1 cellular context compared by ENCODE assay signal in the genomic region with DNA sequence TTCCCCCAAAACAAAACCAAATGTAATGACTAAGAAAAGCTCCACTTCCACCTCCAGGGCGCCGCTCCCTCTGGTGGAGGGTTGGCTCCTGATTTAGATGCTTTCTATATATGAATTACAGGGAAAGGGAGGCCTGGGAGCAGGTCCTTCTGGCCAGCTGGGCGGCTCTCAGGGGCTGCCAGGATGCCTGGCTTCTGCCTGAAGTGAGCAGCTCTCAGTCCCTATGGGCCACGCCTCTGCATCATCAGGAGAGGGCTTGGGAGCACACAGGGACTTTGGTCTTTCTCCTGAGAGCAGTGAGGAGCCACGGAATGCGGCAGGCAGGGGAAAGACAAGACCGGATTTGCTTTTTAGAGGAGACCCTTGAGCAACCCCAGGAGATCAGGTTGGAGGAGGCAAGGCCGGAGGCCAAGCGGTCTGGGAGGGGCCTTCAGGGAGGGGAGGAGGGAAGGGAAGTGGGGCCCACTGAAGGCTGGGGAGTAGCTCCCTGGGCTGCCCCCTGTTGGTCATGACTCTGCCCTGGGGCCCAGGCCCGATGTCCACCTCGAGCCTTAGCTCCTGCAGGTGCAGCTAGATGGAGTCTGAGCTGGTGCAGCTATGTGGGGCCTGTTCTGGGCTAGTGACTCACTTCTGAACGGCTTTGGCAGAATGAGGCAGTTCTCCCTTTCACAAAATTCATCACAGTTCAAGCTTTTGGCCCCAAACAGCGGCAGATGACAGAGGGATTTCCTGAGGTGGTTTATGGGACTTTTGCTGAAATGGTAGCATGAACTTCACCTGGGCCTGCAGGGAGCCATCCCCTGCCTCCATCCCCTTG.
TF ChIP-seq lines count a peak whose summit lies in the region.

No MANE protein-coding gene starts in this region.

TF ChIP-seq in GM12878, 131 proteins besides CTCF, POLR2A, EP300 and RAD21 (continued from another document and continues in another):
- no peak for TF ChIP-seq KLF5 (IDR thresholded peaks at IDR 0.05; ENCODE audit: partially characterized antibody)
- no peak for TF ChIP-seq MYB (IDR thresholded peaks at IDR 0.05; ENCODE audit: borderline replicate concordance, low read depth, low read length)
- no peak for TF ChIP-seq ZBTB11 (CRISPR knock-in tag; IDR thresholded peaks at IDR 0.05)
- no peak for TF ChIP-seq RCOR1 (conservative IDR thresholded peaks at IDR 0.05; ENCODE audit: low read depth, low read length)
- no peak for TF ChIP-seq WRNIP1 (IDR thresholded peaks at IDR 0.05; ENCODE audit: borderline replicate concordance, low read depth, low read length)
- TF ChIP-seq USF2 (IDR thresholded peaks at IDR 0.05; ENCODE audit: borderline replicate concordance, low read depth, low read length): no peak
- no peak; the same call in 1 of the 2 replicates for TF ChIP-seq BCL11A (IDR thresholded peaks at IDR 0.05; ENCODE audit: low read depth, low read length)
- TF ChIP-seq EGR1 (IDR thresholded peaks at IDR 0.05; ENCODE audit: borderline replicate concordance in 1 of 2, low read depth in 2 of 2, low read length in 2 of 2): no peak
- no peak for TF ChIP-seq TARDBP (IDR thresholded peaks at IDR 0.05; ENCODE audit: borderline replicate concordance)
- TF ChIP-seq MTA2 (IDR thresholded peaks at IDR 0.05; ENCODE audit: low read depth): peak; percentile 26; the same call in 1 of the 2 replicates
- TF ChIP-seq ASH2L (IDR thresholded peaks at IDR 0.05; ENCODE audit: borderline replicate concordance, low read depth): no peak
- TF ChIP-seq FOS (IDR thresholded peaks at IDR 0.05; ENCODE audit: borderline replicate concordance, extremely low read depth, insufficient read length): no peak
- peak; percentile 66; the same call in 1 of the 2 replicates for TF ChIP-seq RELB (IDR thresholded peaks at IDR 0.05; ENCODE audit: low read depth)
- peak; percentile 42; the same call in 1 of the 2 replicates for TF ChIP-seq DPF2 (IDR thresholded peaks at IDR 0.05)
- TF ChIP-seq SIX5 (IDR thresholded peaks at IDR 0.05; ENCODE audit: low read depth, low read length, severe bottlenecking): no peak
- TF ChIP-seq CEBPB (IDR thresholded peaks at IDR 0.05; ENCODE audit: borderline replicate concordance in 1 of 2, low read depth in 2 of 2, low read length in 2 of 2): no peak
- TF ChIP-seq EZH2 (IDR thresholded peaks at IDR 0.05; ENCODE audit: borderline replicate concordance, control insufficient read depth, low read depth, low read length): no peak
- no peak for TF ChIP-seq ETV6 (conservative IDR thresholded peaks at IDR 0.05 in 1 of 2, IDR thresholded peaks at IDR 0.05 in 1 of 2; ENCODE audit: borderline replicate concordance in 1 of 2, low read depth in 1 of 2)
- TF ChIP-seq PBX3 (IDR thresholded peaks at IDR 0.05; ENCODE audit: insufficient replicate concordance, low read depth, low read length): no peak
- 0 out of 2 replicates have a peak, but pooled peaks have one; percentile 41 for TF ChIP-seq GATAD2B (conservative IDR thresholded peaks at IDR 0.05; ENCODE audit: low read depth)
- TF ChIP-seq NR2C2 (IDR thresholded peaks at IDR 0.05; ENCODE audit: borderline replicate concordance, control insufficient read depth, insufficient read length, low read depth): no peak
- peak; percentile 72; the same call in 1 of the 2 replicates for TF ChIP-seq CBFB (IDR thresholded peaks at IDR 0.05; ENCODE audit: low read depth)
- TF ChIP-seq NR2C1 (IDR thresholded peaks at IDR 0.05): no peak
- no peak for TF ChIP-seq STAT3 (IDR thresholded peaks at IDR 0.05; ENCODE audit: low read depth, low read length)
- no peak for TF ChIP-seq CHD2 (IDR thresholded peaks at IDR 0.05; ENCODE audit: borderline replicate concordance, low read depth, low read length)
- no peak for TF ChIP-seq ELK1 (IDR thresholded peaks at IDR 0.05; ENCODE audit: low read depth, low read length)
- TF ChIP-seq PAX5 (IDR thresholded peaks at IDR 0.05; ENCODE audit: borderline replicate concordance, low read depth, low read length): 0 out of 2 replicates have a peak, but pooled peaks have one; percentile 69
- no peak for TF ChIP-seq YBX1 (IDR thresholded peaks at IDR 0.05)
- peak; percentile 71; the same call in 1 of the 2 replicates for TF ChIP-seq YY1 (IDR thresholded peaks at IDR 0.05; ENCODE audit: low read depth, low read length)
- TF ChIP-seq IRF5 (IDR thresholded peaks at IDR 0.05; ENCODE audit: borderline replicate concordance): no peak
- TF ChIP-seq SUPT20H (IDR thresholded peaks at IDR 0.05; ENCODE audit: borderline replicate concordance, control insufficient read depth, low read depth, low read length): no peak
- no peak for TF ChIP-seq RBBP5 (conservative IDR thresholded peaks at IDR 0.05)
- TF ChIP-seq ZNF384 (IDR thresholded peaks at IDR 0.05; ENCODE audit: borderline replicate concordance, low read depth, low read length): no peak
- TF ChIP-seq, protein P1, sequence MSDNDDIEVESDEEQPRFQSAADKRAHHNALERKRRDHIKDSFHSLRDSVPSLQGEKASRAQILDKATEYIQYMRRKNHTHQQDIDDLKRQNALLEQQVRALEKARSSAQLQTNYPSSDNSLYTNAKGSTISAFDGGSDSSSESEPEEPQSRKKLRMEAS (IDR thresholded peaks at IDR 0.05; ENCODE audit: low read depth, low read length): no peak
- no peak for TF ChIP-seq ZBTB33 (IDR thresholded peaks at IDR 0.05)
- TF ChIP-seq E2F8 (IDR thresholded peaks at IDR 0.05; ENCODE audit: low read depth, partially characterized antibody): no peak
- no peak for TF ChIP-seq RAD51 (IDR thresholded peaks at IDR 0.05)
- TF ChIP-seq NR2F1 (conservative IDR thresholded peaks at IDR 0.05): peak; percentile 79
- TF ChIP-seq SREBF1 (IDR thresholded peaks at IDR 0.05; ENCODE audit: low read length): no peak
- TF ChIP-seq ZNF217 (IDR thresholded peaks at IDR 0.05): no peak
- no peak for TF ChIP-seq ZNF622 (IDR thresholded peaks at IDR 0.05)
- no peak for TF ChIP-seq CHD1 (IDR thresholded peaks at IDR 0.05; ENCODE audit: low read depth, low read length)
- TF ChIP-seq RELA (IDR thresholded peaks at IDR 0.05; ENCODE audit: borderline replicate concordance, partially characterized antibody): no peak
- TF ChIP-seq IKZF1 (conservative IDR thresholded peaks at IDR 0.05): peak; percentile 71
- TF ChIP-seq ZBED1 (IDR thresholded peaks at IDR 0.05; ENCODE audit: borderline replicate concordance): peak; percentile 92
